In genomic region chr17:44830359-44831269, GRCh38 we compare ENCODE assay signal across 8 cellular contexts. TPM values are rescaled to one million over a fixed set of nuclear protein-coding genes. Genes with fewer than 3 reads are reported as not detected.
DNase-seq lines count a peak whose midpoint lies in the region; ATAC-seq and TF ChIP-seq lines count a peak whose summit lies in the region.

No MANE protein-coding gene starts in this region.

- DNase-seq in Panc1 (ENCODE audit: low read depth, low spot score) (no peak), brain microvascular endothelial cell (no peak), iris pigment epithelial cell (ENCODE audit: low read depth) (peak; percentile 50), GDM1 (lab: John Stamatoyannopoulos, UW) (no peak), cortex of kidney (lab: John Stamatoyannopoulos, UW) (no peak)
- DNase-seq in stimulated activated CD4-positive, alpha-beta T cell treated with anti-CD3 and anti-CD28 coated beads, Interleukin-2, amount 100 ng/mL, for 48 hours, result peak; percentile 5 to 7

- H3K27ac ChIP-seq in Panc1 (ENCODE audit: low read length) (peak overlapping the region; percentile 82), brain microvascular endothelial cell (peak overlapping the region; percentile 47)

- CTCF ChIA-PET in Panc1 (lab: Charles Lee), result no interaction called here

- ATAC-seq in Panc1 (peak; percentile 51), GM19328 (IDR thresholded peaks at IDR 0.05; ENCODE audit: unreplicated experiment) (no peak)

- in situ Hi-C loops in Panc1 (cut with HindIII; ENCODE audit: low pct_unique_long_range_greater_than_20kb, low sequenced_read_pairs), result no loop called here
- in situ Hi-C loops in brain microvascular endothelial cell (cut with HindIII; ENCODE audit: low pct_ligation_motif_present, low sequenced_read_pairs), result no loop called here

- peak overlapping the region; percentile 93; the same call in 1 of the 2 replicates for H3K4me3 ChIP-seq in GM08714 (ENCODE audit: low read length)
- H3K4me3 ChIP-seq in Panc1 (ENCODE audit: low read depth in 2 of 2, low read length in 2 of 2), result peak overlapping the region; percentile 56 to 82
- peak overlapping the region; percentile 75 for H3K4me3 ChIP-seq in brain microvascular endothelial cell (ENCODE audit: low read depth, low read length)

- intact Hi-C loops in Panc1 (cut with micrococcal nuclease; ENCODE audit: unreplicated experiment), result no loop called here

- BruUV-seq in Panc1 (replicated peaks; lab: Mats Ljungman, UMichigan), result no TSS peak

- POLR2A ChIA-PET in Panc1 (lab: Charles Lee), result no interaction called here

- H3K27me3 ChIP-seq in Panc1 (ENCODE audit: control insufficient read depth, insufficient read depth, low read length), result no peaks in the 10 kb centered on the region
- no peaks in the 10 kb centered on the region for H3K27me3 ChIP-seq in brain microvascular endothelial cell (replicated peaks)

- H3K9me3 ChIP-seq in Panc1 (ENCODE audit: control insufficient read depth, insufficient read depth, low read depth, low read length), result no peaks in the 10 kb centered on the region

- TF ChIP-seq CTCF in Panc1 (IDR thresholded peaks at IDR 0.05) (no peak), brain microvascular endothelial cell (IDR thresholded peaks at IDR 0.05; ENCODE audit: low read depth, low read length, missing control alignments) (no peak)

- H3K36me3 ChIP-seq in Panc1 (ENCODE audit: control insufficient read depth, insufficient read depth, low read length), result no peaks in the 10 kb centered on the region; the same call in 1 of the 2 replicates
- peaks cover 3% of the 10 kb centered on the region for H3K36me3 ChIP-seq in brain microvascular endothelial cell (replicated peaks)

- peaks cover 8% of the 10 kb centered on the region for H3K4me1 ChIP-seq in Panc1 (ENCODE audit: control insufficient read depth, insufficient read depth, low read length)

RNA-seq across cellular contexts. Expression of gene GJC1, which starts 0.5 kb away (rescaled TPM):
- total RNA-seq in Panc1 (2021; ENCODE audit: unreplicated experiment), result 89.4 TPM
- polyA plus RNA-seq in Panc1 (2012; ENCODE audit: insufficient read length), result 33.6 TPM

RNA-seq across cellular contexts. Expression of gene HIGD1B, which starts 17.1 kb away (rescaled TPM):
- not detected for total RNA-seq in Panc1 (2021; ENCODE audit: unreplicated experiment)
- not detected for polyA plus RNA-seq in Panc1 (2012; ENCODE audit: insufficient read length)

Comparison
In these comparisons a context has a peak if more than half of its experiments do, and no peak if none do; other contexts are left out.
1. DNase-seq: peak in iris pigment epithelial cell (single experiment) and stimulated activated CD4-positive, alpha-beta T cell treated with anti-CD3 and anti-CD28 coated beads, Interleukin-2, amount 100 ng/mL, for 48 hours (2 of 2); none in Panc1 (single experiment), brain microvascular endothelial cell (single experiment), GDM1 (single experiment) and cortex of kidney (single experiment).
2. Peak in every context shown above with its lines, with median percentiles within 50 percentile points of each other: H3K4me3 ChIP-seq.